Comparison of ENCODE assay signal across 10 cellular contexts in the genomic region with DNA sequence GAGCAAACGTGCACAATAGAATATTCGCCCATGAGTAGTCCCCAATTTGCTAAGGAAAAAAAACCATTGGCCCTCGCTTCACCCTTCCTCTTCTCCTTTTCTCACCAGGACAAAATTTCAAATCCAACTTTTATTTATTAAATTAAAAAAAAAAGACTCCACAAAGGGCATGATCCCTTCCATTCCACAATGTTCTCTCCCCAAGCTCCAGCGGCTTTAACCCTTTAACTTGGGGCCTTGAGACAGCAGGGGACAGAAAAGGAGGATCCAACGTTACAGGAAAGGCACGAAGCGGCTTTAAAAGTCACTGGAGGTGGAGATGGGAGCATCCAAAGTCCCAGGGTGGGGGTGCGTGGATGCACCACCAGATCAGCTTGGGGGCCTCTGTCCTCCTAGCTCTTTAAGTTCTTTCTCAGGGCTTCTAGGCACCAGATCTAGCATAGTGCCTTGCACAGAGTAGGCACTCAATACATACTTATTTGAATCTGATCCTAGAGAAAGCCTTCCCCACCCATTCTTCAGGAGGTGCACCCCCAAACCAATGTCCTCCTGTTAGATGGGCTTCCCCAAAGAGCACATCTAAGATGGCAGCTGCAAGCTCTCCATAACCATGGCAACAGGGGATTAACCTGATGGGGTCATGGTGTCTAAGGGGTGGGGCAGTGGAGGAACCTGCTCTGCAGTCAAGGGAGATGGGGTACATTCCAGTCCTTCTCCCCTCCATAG. TPM values are rescaled to one million over a fixed set of nuclear protein-coding genes. Genes with fewer than 3 reads are reported as not detected.
DNase-seq lines count a peak whose midpoint lies in the region; ATAC-seq, FAIRE-seq and TF ChIP-seq lines count a peak whose summit lies in the region.
"Had no signal": no experiment of that assay in that cellular context is flagged by ENCODE, and none has a peak within 500 bp of the region (broad histone marks: within the 10 kb centered on the region; RNA-seq: fewer than 3 reads in every experiment).

No MANE protein-coding gene starts in this region.

- H3K4me3 ChIP-seq in CD8-positive, alpha-beta T cell (ENCODE audit: low read depth, low read length), result no peak overlapping the region
- H3K4me3 ChIP-seq in HEK293 (ENCODE audit: low read depth, low read length), result no peak overlapping the region
- no peak overlapping the region for H3K4me3 ChIP-seq in astrocyte (ENCODE audit: insufficient read depth, low read depth, low read length)
- H3K4me3 ChIP-seq in Peyer's patch, result no peak overlapping the region

- H3K4me3 Mint-ChIP-seq in CD8-positive, alpha-beta T cell, result peak overlapping the region; percentile 78
- H3K4me3 Mint-ChIP-seq in astrocyte (ENCODE audit: unreplicated experiment) (peak overlapping the region; percentile 72), natural killer cell (peak overlapping the region; percentile 77)

- H3K27me3 ChIP-seq in CD8-positive, alpha-beta T cell (ENCODE audit: insufficient read depth, low read length), result no peaks in the 10 kb centered on the region
- H3K27me3 ChIP-seq in astrocyte (ENCODE audit: insufficient read depth, low read length) (peaks cover 3% of the 10 kb centered on the region), Peyer's patch (no peaks in the 10 kb centered on the region)

- peak overlapping the region; percentile 85 for H3K4me2 ChIP-seq in astrocyte (ENCODE audit: low read length)

- H4K20me1 ChIP-seq in astrocyte (ENCODE audit: insufficient read depth, low read length), result no peaks in the 10 kb centered on the region

- DNase-seq in CD8-positive, alpha-beta T cell, result no peak
- DNase-seq in astrocyte (ENCODE audit: low read depth) (no peak), natural killer cell (no peak), SW480 (ENCODE audit: low spot score) (no peak), Peyer's patch (no peak)
- DNase-seq: DND-41, NCI-H2081 had no signal

- no peak for FAIRE-seq in astrocyte (lab: Jason Lieb, UNC)

- CTCF ChIA-PET in CD8-positive, alpha-beta T cell (lab: Charles Lee), result interaction anchor here (0.6 to 14.3 kb wide), 8 partner anchors 15 to 185 kb away, joined by 3 to 202 read pairs (median 6); no protein-coding TSS in a partner anchor
- CTCF ChIA-PET in HEK293 (lab: Yijun Ruan, JAX), result interaction anchor here (0.6 to 12.7 kb wide), 10 partner anchors 9 to 419 kb away, joined by 3 to 156 read pairs (median 4); a partner anchor contains a TSS

- H3K36me3 Mint-ChIP-seq in CD8-positive, alpha-beta T cell, result peaks cover 7% of the 10 kb centered on the region
- H3K36me3 Mint-ChIP-seq in astrocyte (ENCODE audit: low read depth, unreplicated experiment) (no peaks in the 10 kb centered on the region), natural killer cell (no peaks in the 10 kb centered on the region)

- ATAC-seq in CD8-positive, alpha-beta T cell, result no peak
- ATAC-seq in natural killer cell, result no peak
- ATAC-seq in HG02571 (IDR thresholded peaks at IDR 0.05; ENCODE audit: unreplicated experiment), result no peak

- intact Hi-C loops in CD8-positive, alpha-beta T cell (cut with DNase I, micrococcal nuclease), result loop anchor here in 1 of 2 experiments (10.0 kb wide), 1 partner anchor 178 kb away; a partner anchor contains a TSS
- intact Hi-C loops in natural killer cell (cut with micrococcal nuclease), result loop anchor here (10.0 kb wide), 1 partner anchor 178 kb away; a partner anchor contains a TSS

- no peaks in the 10 kb centered on the region for H3K9me3 ChIP-seq in CD8-positive, alpha-beta T cell (ENCODE audit: low read length)
- H3K9me3 ChIP-seq in HEK293 (ENCODE audit: control insufficient read depth, insufficient read depth, low read depth, low read length) (no peaks in the 10 kb centered on the region), astrocyte (ENCODE audit: insufficient read depth, low read depth, low read length) (no peaks in the 10 kb centered on the region), Peyer's patch (no peaks in the 10 kb centered on the region)

- no peaks in the 10 kb centered on the region for H3K9me3 Mint-ChIP-seq in CD8-positive, alpha-beta T cell
- H3K9me3 Mint-ChIP-seq in astrocyte (ENCODE audit: unreplicated experiment) (no peaks in the 10 kb centered on the region), natural killer cell (no peaks in the 10 kb centered on the region)

- no peak overlapping the region for H3K27ac ChIP-seq in CD8-positive, alpha-beta T cell (ENCODE audit: low read depth, low read length)
- no peak overlapping the region for H3K27ac ChIP-seq in HEK293 (ENCODE audit: extremely low read depth, low read depth, low read length)
- no peak overlapping the region for H3K27ac ChIP-seq in astrocyte (ENCODE audit: low read depth, low read length)
- H3K27ac ChIP-seq in Peyer's patch, result no peak overlapping the region

- H3K36me3 ChIP-seq in CD8-positive, alpha-beta T cell (ENCODE audit: insufficient read depth, low read length), result no peaks in the 10 kb centered on the region
- H3K36me3 ChIP-seq in HEK293 (ENCODE audit: control insufficient read depth in 2 of 2, insufficient read depth in 1 of 2, low read length in 2 of 2) (no peaks in the 10 kb centered on the region), astrocyte (ENCODE audit: insufficient read depth, low read length) (no peaks in the 10 kb centered on the region), Peyer's patch (no peaks in the 10 kb centered on the region)

- no peak for TF ChIP-seq POLR2A in Peyer's patch (IDR thresholded peaks at IDR 0.05)

- H3K9ac ChIP-seq in astrocyte (ENCODE audit: low read length), result no peak overlapping the region

- H3K27me3 Mint-ChIP-seq in CD8-positive, alpha-beta T cell (ENCODE audit: low read depth), result no peaks in the 10 kb centered on the region
- H3K27me3 Mint-ChIP-seq in astrocyte (ENCODE audit: low read depth, unreplicated experiment) (peaks cover 42% of the 10 kb centered on the region), natural killer cell (ENCODE audit: low read depth in 2 of 2) (peaks cover 0 to 12% of the 10 kb centered on the region in 2 donors)

- peaks cover 20% of the 10 kb centered on the region for H3K4me1 ChIP-seq in CD8-positive, alpha-beta T cell (ENCODE audit: insufficient read depth, low read length)
- H3K4me1 ChIP-seq in HEK293 (ENCODE audit: control insufficient read depth, insufficient read depth, low read length) (no peaks in the 10 kb centered on the region), astrocyte (ENCODE audit: insufficient read depth, low read length) (peaks cover 12% of the 10 kb centered on the region), Peyer's patch (peaks cover 0 to 17% (median 9%) of the 10 kb centered on the region in 4 donors)

- no peak overlapping the region for H2AFZ ChIP-seq in astrocyte (ENCODE audit: low read depth, low read length)

- POLR2A ChIA-PET in CD8-positive, alpha-beta T cell (lab: Charles Lee), result interaction anchor here (0.6 to 2.0 kb wide), 5 partner anchors 18 to 175 kb away, joined by 3 to 7 read pairs (median 3); a partner anchor contains a TSS
- POLR2A ChIA-PET in HEK293 (lab: Yijun Ruan, JAX), result interaction anchor here (1.1 to 2.0 kb wide), 3 partner anchors 9 to 53 kb away, joined by 4 to 5 read pairs (median 5); a partner anchor contains a TSS

- no peak overlapping the region for H3K27ac Mint-ChIP-seq in CD8-positive, alpha-beta T cell
- H3K27ac Mint-ChIP-seq in astrocyte (ENCODE audit: unreplicated experiment) (peak overlapping the region; percentile 7), natural killer cell (peak overlapping the region in 1 of 2 donors; percentile 26)

- TF ChIP-seq CTCF in CD8-positive, alpha-beta T cell (IDR thresholded peaks at IDR 0.05), result no peak
- no peak for TF ChIP-seq CTCF in HEK293 (tag by site-specific recombination; IDR thresholded peaks at IDR 0.05)
- TF ChIP-seq CTCF in astrocyte (IDR thresholded peaks at IDR 0.05; ENCODE audit: insufficient read depth, low read depth, low read length), result no peak
- no peak for TF ChIP-seq CTCF in natural killer cell (IDR thresholded peaks at IDR 0.05)
- no peak for TF ChIP-seq CTCF in Peyer's patch (IDR thresholded peaks at IDR 0.05)

- H3K4me1 Mint-ChIP-seq in CD8-positive, alpha-beta T cell (ENCODE audit: low read depth), result peaks cover 22% of the 10 kb centered on the region
- peaks cover 9% of the 10 kb centered on the region for H3K4me1 Mint-ChIP-seq in astrocyte (ENCODE audit: low read depth, unreplicated experiment)
- H3K4me1 Mint-ChIP-seq in natural killer cell, result peaks cover 20 to 25% of the 10 kb centered on the region in 2 donors

- H3K79me2 ChIP-seq in astrocyte (ENCODE audit: insufficient read depth, low read length), result no peaks in the 10 kb centered on the region

RNA-seq across cellular contexts. Expression of a gene that starts 5.2 kb away (rescaled TPM):
- total RNA-seq in CD8-positive, alpha-beta T cell, result 10 to 100 TPM; 17.0 to 21.5 TPM
- 40.8 and 44.4 TPM in 2 replicates for total RNA-seq in astrocyte
- 10 to 100 TPM; 34.3 to 50.4 (median 45.0) TPM for total RNA-seq in natural killer cell
- 100 to 1,000 TPM in 1 of 4 donors, 10 to 100 TPM in 3; 36.4 to 143 (median 51.1) TPM for total RNA-seq in Peyer's patch

RNA-seq across cellular contexts. Expression of a gene that starts 9.5 kb away (rescaled TPM):
- total RNA-seq in CD8-positive, alpha-beta T cell, result not detected
- total RNA-seq in astrocyte, result not detected in 2 replicates
- under 1 TPM in 1 of 3 donors, not detected in 2; 0.07 TPM for total RNA-seq in natural killer cell
- total RNA-seq in Peyer's patch, result not detected
- total RNA-seq: dermis microvascular lymphatic vessel endothelial cell had no signal

RNA-seq across cellular contexts. Expression of a gene that starts 27.1 kb away (rescaled TPM):
- 10 to 100 TPM; 24.2 to 31.4 TPM for total RNA-seq in CD8-positive, alpha-beta T cell
- total RNA-seq in astrocyte (37.8 and 40.9 TPM in 2 replicates), natural killer cell (10 to 100 TPM; 22.8 to 30.6 (median 28.1) TPM), Peyer's patch (10 to 100 TPM; 18.4 to 25.6 (median 24.8) TPM)

RNA-seq across cellular contexts. Expression of a gene that starts 31.3 kb away (rescaled TPM):
- 100 to 1,000 TPM; 741 to 751 TPM for total RNA-seq in CD8-positive, alpha-beta T cell
- 279 and 281 TPM in 2 replicates for total RNA-seq in astrocyte
- 100 to 1,000 TPM; 365 to 450 (median 439) TPM for total RNA-seq in natural killer cell
- 100 to 1,000 TPM; 223 to 578 (median 263) TPM for total RNA-seq in Peyer's patch

RNA-seq across cellular contexts. Expression of a gene that starts 53.4 kb away (rescaled TPM):
- total RNA-seq in CD8-positive, alpha-beta T cell, result 10 to 100 TPM; 33.5 to 33.8 TPM
- total RNA-seq in astrocyte (48.7 and 50.6 TPM in 2 replicates), natural killer cell (10 to 100 TPM; 84.6 to 96.3 (median 88.5) TPM), Peyer's patch (10 to 100 TPM; 56.1 to 83.4 (median 67.8) TPM)
